2 cellular contexts compared by ENCODE assay signal in the genomic region with DNA sequence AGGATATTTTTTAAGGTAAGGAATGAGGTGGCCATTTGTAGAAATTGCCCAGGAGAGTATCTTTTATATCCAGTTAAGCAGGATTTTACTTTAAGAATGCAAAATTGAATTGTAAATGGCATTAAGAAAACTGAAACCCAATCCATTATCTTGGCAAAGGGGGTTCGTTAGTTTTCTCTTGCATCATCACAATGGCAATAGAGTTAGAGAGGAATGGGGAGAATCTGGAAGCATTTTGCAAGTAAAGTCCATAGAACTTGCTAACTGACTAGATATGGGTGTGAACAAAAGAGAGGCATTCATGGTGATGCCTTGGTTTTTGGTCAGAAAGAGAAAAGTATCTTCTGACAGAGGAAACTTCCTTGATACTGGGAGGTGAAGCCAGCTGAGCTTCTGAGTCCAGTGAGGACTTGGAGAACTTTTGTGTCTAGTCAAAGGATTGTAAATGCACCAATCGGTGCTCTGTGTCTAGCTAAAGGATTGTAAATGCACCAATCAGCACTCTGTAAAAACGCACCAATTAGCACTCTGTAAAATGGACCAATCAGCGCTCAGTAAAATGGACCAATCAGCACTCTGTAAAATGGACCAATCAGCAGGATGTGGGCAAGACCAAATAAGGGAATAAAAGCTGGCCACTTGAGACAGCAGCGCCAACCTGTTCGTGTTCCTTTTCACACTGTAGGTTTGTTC.
A peak's percentile ranks its signal among the peaks of the same experiment; 100 is the strongest.
TF ChIP-seq lines count a peak whose summit lies in the region.

No MANE protein-coding gene starts in this region.

TF ChIP-seq in HEK293, 187 proteins besides CTCF, POLR2A, EP300 and RAD21:
- 0 out of 2 replicates have a peak, but pooled peaks have one; percentile 16 for TF ChIP-seq SP2 (tag by site-specific recombination; IDR thresholded peaks at IDR 0.05)
- no peak for TF ChIP-seq ZNF10 (tag by site-specific recombination; IDR thresholded peaks at IDR 0.05)

TF ChIP-seq in GM12878, 131 proteins besides CTCF, POLR2A, EP300 and RAD21:
- no peak for TF ChIP-seq ATF7 (IDR thresholded peaks at IDR 0.05; ENCODE audit: low read depth)
- TF ChIP-seq, protein P1, sequence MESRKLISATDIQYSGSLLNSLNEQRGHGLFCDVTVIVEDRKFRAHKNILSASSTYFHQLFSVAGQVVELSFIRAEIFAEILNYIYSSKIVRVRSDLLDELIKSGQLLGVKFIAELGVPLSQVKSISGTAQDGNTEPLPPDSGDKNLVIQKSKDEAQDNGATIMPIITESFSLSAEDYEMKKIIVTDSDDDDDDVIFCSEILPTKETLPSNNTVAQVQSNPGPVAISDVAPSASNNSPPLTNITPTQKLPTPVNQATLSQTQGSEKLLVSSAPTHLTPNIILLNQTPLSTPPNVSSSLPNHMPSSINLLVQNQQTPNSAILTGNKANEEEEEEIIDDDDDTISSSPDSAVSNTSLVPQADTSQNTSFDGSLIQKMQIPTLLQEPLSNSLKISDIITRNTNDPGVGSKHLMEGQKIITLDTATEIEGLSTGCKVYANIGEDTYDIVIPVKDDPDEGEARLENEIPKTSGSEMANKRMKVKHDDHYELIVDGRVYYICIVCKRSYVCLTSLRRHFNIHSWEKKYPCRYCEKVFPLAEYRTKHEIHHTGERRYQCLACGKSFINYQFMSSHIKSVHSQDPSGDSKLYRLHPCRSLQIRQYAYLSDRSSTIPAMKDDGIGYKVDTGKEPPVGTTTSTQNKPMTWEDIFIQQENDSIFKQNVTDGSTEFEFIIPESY (IDR thresholded peaks at IDR 0.05) = peak; percentile 47; the same call in 1 of the 2 replicates
TF ChIP-seq in GM12878: peak in this region for 1.
